In the genomic region with DNA sequence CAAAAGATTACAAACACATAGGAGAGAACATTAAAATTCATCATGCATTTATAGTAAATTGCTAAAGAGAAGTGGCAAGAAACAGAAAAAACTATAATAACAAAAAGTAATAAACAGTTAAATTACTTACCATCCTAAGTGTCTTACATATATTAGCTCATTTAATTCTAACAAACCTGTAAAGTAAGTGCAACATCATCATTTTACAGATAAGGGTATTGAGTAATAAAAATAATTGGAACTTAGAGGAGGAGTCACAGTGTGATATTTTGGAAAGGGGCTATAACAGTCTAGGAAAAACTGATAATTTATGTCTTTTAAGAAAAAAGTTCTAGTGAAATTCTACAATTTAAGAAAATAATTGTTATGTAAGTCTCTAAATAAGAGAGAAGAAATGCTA, we compare ENCODE assay signal across 26 cellular contexts.
"Had no signal": no experiment of that assay in that cellular context is flagged by ENCODE, and none has a peak within 500 bp of the region (broad histone marks: within the 10 kb centered on the region; RNA-seq: fewer than 3 reads in every experiment).

No MANE protein-coding gene starts in this region.

- H3K4me1 ChIP-seq: stomach, suprapubic skin, testis, thyroid gland, tibial artery, tibial nerve, transverse colon, upper lobe of left lung, upper lobe of right lung, uterus, vagina had no signal

- DNase-seq: stimulated activated CD4-positive, alpha-beta T cell treated with anti-CD3 and anti-CD28 coated beads, Interleukin-2, amount 100 ng/mL, for 48 hours; stimulated activated CD4-positive, alpha-beta T cell treated with anti-CD3 and anti-CD28 coated beads, Interleukin-4, amount 100 ng/mL, for 1 hour; stimulated activated CD4-positive, alpha-beta T cell treated with anti-CD3 and anti-CD28 coated beads, Interleukin-4, amount 100 ng/mL, for 24 hours; stimulated activated CD4-positive, alpha-beta T cell treated with anti-CD3 and anti-CD28 coated beads, Interleukin-4, amount 100 ng/mL, for 4 hours; stimulated activated CD8-positive, alpha-beta memory T cell treated with anti-CD3 and anti-CD28 coated beads, Interleukin-4, amount 100 ng/mL, for 48 hours; stimulated activated naive B cell treated with anti-CD40 and anti-IgM and Interleukin-4, amounts not matched to agents 10 μg/mL and 1 μg/mL and 100 μg/mL, for 72 hours; stimulated activated naive CD4-positive, alpha-beta T cell treated with Interleukin-2 at 50 U/mL for 16 hours; stimulated activated naive CD8-positive, alpha-beta T cell treated with anti-CD3 and anti-CD28 coated beads, Interleukin-15, amount 100 ng/mL, for 72 hours; stimulated activated naive CD8-positive, alpha-beta T cell treated with anti-CD3 and anti-CD28 coated beads, Interleukin-15, Interleukin-2, amounts not matched to agents 100 U/mL and 50 U/mL, for 24 hours; stomach; substantia nigra; testis; thyroid gland; tibial artery; transverse colon; trophoblast cell; upper lobe of left lung; upper lobe of right lung; uterus had no signal

- H3K36me3 ChIP-seq: stomach, suprapubic skin, thoracic aorta, thyroid gland, tibial artery, tibial nerve, transverse colon, upper lobe of left lung, upper lobe of right lung, uterus, vagina had no signal

- H3K27me3 ChIP-seq: stomach, suprapubic skin, testis, thyroid gland, tibial artery, tibial nerve, transverse colon, upper lobe of left lung, upper lobe of right lung, uterus, vagina had no signal

- H3K27ac ChIP-seq: stomach, suprapubic skin, testis, thoracic aorta, thyroid gland, tibial artery, tibial nerve, transverse colon, upper lobe of left lung, upper lobe of right lung, uterus, vagina had no signal

- ATAC-seq: stimulated activated effector memory CD8-positive, alpha-beta T cell treated with anti-CD3 and anti-CD28 coated beads, Interleukin-12 subunit alpha, Interleukin-12 subunit beta, amount 100 ng/mL, for 72 hours; stimulated activated memory B cell treated with anti-CD40 and anti-IgM and Interleukin-4, amounts not matched to agents 10 μg/mL and 1 μg/mL and 100 μg/mL, for 72 hours; stimulated activated naive B cell treated with anti-CD40 and anti-IgM and Interleukin-4, amounts not matched to agents 10 μg/mL and 1 μg/mL and 100 μg/mL, for 72 hours; stimulated activated naive CD8-positive, alpha-beta T cell treated with anti-CD3 and anti-CD28 coated beads, Interleukin-15, amount 100 ng/mL, for 72 hours; stimulated activated naive CD8-positive, alpha-beta T cell treated with anti-CD3 and anti-CD28 coated beads, Interleukin-15, Interleukin-2, amounts not matched to agents 100 U/mL and 50 U/mL, for 24 hours; upper lobe of right lung had no signal

- H3K9me3 ChIP-seq: suprapubic skin, testis, thoracic aorta, thyroid gland, tibial artery, tibial nerve, transverse colon, upper lobe of left lung, upper lobe of right lung, uterus, vagina had no signal

- FAIRE-seq: urothelium cell line had no signal

- H3K4me3 ChIP-seq: stomach, suprapubic skin, testis, thoracic aorta, thyroid gland, tibial artery, tibial nerve, transverse colon, upper lobe of left lung, upper lobe of right lung, uterus, vagina had no signal
